Comparison of ENCODE assay signal across 10 cellular contexts in genomic region chr2:102826904-102827303, GRCh38.
DNase-seq lines count a peak whose midpoint lies in the region; ATAC-seq and TF ChIP-seq lines count a peak whose summit lies in the region.
"Had no signal": no experiment of that assay in that cellular context is flagged by ENCODE, and none has a peak within 500 bp of the region (broad histone marks: within the 10 kb centered on the region; RNA-seq: fewer than 3 reads in every experiment).

No MANE protein-coding gene starts in this region.

- POLR2A ChIA-PET in HEK293T (lab: Yijun Ruan, JAX): no interaction called here

- H3K4me3 ChIP-seq in psoas muscle: peak overlapping the region; percentile 45

- intact Hi-C loops in psoas muscle (cut with DNase I): no loop called here

- H3K27me3 Mint-ChIP-seq in chondrocyte (ENCODE audit: low read depth): no peaks in the 10 kb centered on the region
- H3K27me3 Mint-ChIP-seq: stimulated activated naive CD8-positive, alpha-beta T cell treated with anti-CD3 and anti-CD28 coated beads, Interleukin-15, Interleukin-2, amounts not matched to agents 100 ng/mL and 50 ng/mL, for 24 hours had no signal

- H3K27me3 ChIP-seq in psoas muscle (ENCODE audit: insufficient read depth in 3 of 3, low read length in 2 of 3): no peaks in the 10 kb centered on the region

- H3K4me1 Mint-ChIP-seq in chondrocyte (ENCODE audit: low read depth): peaks cover 11% of the 10 kb centered on the region

- H3K36me3 Mint-ChIP-seq in chondrocyte (ENCODE audit: low read depth): no peaks in the 10 kb centered on the region

- DNase-seq in HEK293T (ENCODE audit: extremely low spot score) (peak; percentile 60), NCI-H345 treated with DMSO at 0.1 percent for 48 hours (lab: John Stamatoyannopoulos, UW; ENCODE audit: unreplicated experiment) (peak; percentile 74), chondrocyte (ENCODE audit: low spot score) (no peak), psoas muscle (peak; percentile 44 to 82), middle frontal gyrus (ENCODE audit: extremely low spot score, low spot score) (no peak), SW 1271 (lab: John Stamatoyannopoulos, UW) (no peak)

- CTCF ChIA-PET in HEK293T (lab: Yijun Ruan, JAX): interaction anchor here (1.1 to 1.9 kb wide), 2 partner anchors 14 to 21 kb away, joined by 4 to 7 read pairs; no protein-coding TSS in a partner anchor

- H3K9me3 Mint-ChIP-seq in chondrocyte (ENCODE audit: low read depth): no peaks in the 10 kb centered on the region
- H3K9me3 Mint-ChIP-seq: stimulated activated naive CD8-positive, alpha-beta T cell treated with anti-CD3 and anti-CD28 coated beads, Interleukin-15, Interleukin-2, amounts not matched to agents 100 ng/mL and 50 ng/mL, for 24 hours had no signal

- H3K9me3 ChIP-seq in psoas muscle: no peaks in the 10 kb centered on the region

- peak overlapping the region; percentile 89 for H3K27ac ChIP-seq in psoas muscle

- whole genome bisulfite sequencing in psoas muscle, 3 donors: 5 to 9% (median 7%) methylated on average over 5 of the region's 5 CpGs

- H3K4me1 ChIP-seq in psoas muscle: peaks cover 15% of the 10 kb centered on the region

- TF ChIP-seq CTCF in chondrocyte (IDR thresholded peaks at IDR 0.05): no peak
- TF ChIP-seq CTCF in psoas muscle (IDR thresholded peaks at IDR 0.05): no peak

- no peaks in the 10 kb centered on the region for H3K36me3 ChIP-seq in psoas muscle (ENCODE audit: insufficient read depth in 1 of 2, low read depth in 1 of 2)

- no peak overlapping the region for H3K27ac Mint-ChIP-seq in chondrocyte (ENCODE audit: unreplicated experiment)
- H3K27ac Mint-ChIP-seq: stimulated activated naive CD8-positive, alpha-beta T cell treated with anti-CD3 and anti-CD28 coated beads, Interleukin-15, Interleukin-2, amounts not matched to agents 100 ng/mL and 50 ng/mL, for 24 hours had no signal

- H3K4me3 Mint-ChIP-seq in chondrocyte (ENCODE audit: unreplicated experiment): peak overlapping the region; percentile 7
- H3K4me3 Mint-ChIP-seq: stimulated activated naive CD8-positive, alpha-beta T cell treated with anti-CD3 and anti-CD28 coated beads, Interleukin-15, Interleukin-2, amounts not matched to agents 100 ng/mL and 50 ng/mL, for 24 hours had no signal

- ATAC-seq in psoas muscle: peak; percentile 98 to 99 (median 98)
- ATAC-seq in GM18502 (IDR thresholded peaks at IDR 0.05; ENCODE audit: poor library complexity, unreplicated experiment): no peak
- no peak for ATAC-seq in HG02973 (IDR thresholded peaks at IDR 0.05; ENCODE audit: unreplicated experiment)
- ATAC-seq: esophagus mucosa had no signal

TF ChIP-seq in HEK293T, 16 proteins besides CTCF, POLR2A, EP300 and RAD21:
- TF ChIP-seq LEF1 (IDR thresholded peaks at IDR 0.05; ENCODE audit: borderline replicate concordance) (no peak), L3MBTL2 (conservative IDR thresholded peaks at IDR 0.05) (peak; percentile 75)

Comparison
In these comparisons a context has a peak if more than half of its experiments do, and no peak if none do; other contexts are left out.
1. DNase-seq: peak in HEK293T (single experiment), NCI-H345 treated with DMSO at 0.1 percent for 48 hours (single experiment) and psoas muscle (2 of 2); none in chondrocyte (single experiment), middle frontal gyrus (single experiment) and SW 1271 (0 of 2).
2. ATAC-seq: peak in psoas muscle (4 of 4); none in GM18502 (single experiment) and HG02973 (single experiment).